Comparison of ENCODE assay signal across 30 cellular contexts in genomic region chr2:123061534-123061933, GRCh38.
"Had no signal": no experiment of that assay in that cellular context is flagged by ENCODE, and none has a peak within 500 bp of the region (broad histone marks: within the 10 kb centered on the region; RNA-seq: fewer than 3 reads in every experiment).

No MANE protein-coding gene starts in this region.

- H3K27ac ChIP-seq: gastrocnemius medialis, right lobe of liver, testis, transverse colon had no signal

- H3K4me1 ChIP-seq: gastrocnemius medialis, right lobe of liver, testis, transverse colon had no signal

- H3K27me3 ChIP-seq: gastrocnemius medialis, right lobe of liver, testis, transverse colon had no signal

- H3K27me3 Mint-ChIP-seq: activated CD4-positive, alpha-beta memory T cell treated with anti-CD3 and anti-CD28 coated beads for 36 hours; activated CD4-positive, alpha-beta T cell treated with anti-CD3 and anti-CD28 coated beads, Interleukin-2, amount 10 ng/mL, durations not matched to agents 24 days and 14 days; activated naive CD8-positive, alpha-beta T cell treated with anti-CD3 and anti-CD28 coated beads, Interleukin-2, amount 50 U/mL, for 24 hours; central memory CD8-positive, alpha-beta T cell; naive thymus-derived CD4-positive, alpha-beta T cell; T-helper 17 cell had no signal

- H3K4me3 Mint-ChIP-seq: activated CD4-positive, alpha-beta memory T cell treated with anti-CD3 and anti-CD28 coated beads for 36 hours; activated CD4-positive, alpha-beta T cell treated with anti-CD3 and anti-CD28 coated beads, Interleukin-2, amount 10 ng/mL, durations not matched to agents 24 days and 14 days; activated naive CD8-positive, alpha-beta T cell treated with anti-CD3 and anti-CD28 coated beads, Interleukin-2, amount 50 U/mL, for 24 hours; activated T-helper 1 cell treated with anti-CD3 and anti-CD28 coated beads, Interleukin-12 subunit alpha, Interleukin-12 subunit beta, Interleukin-2, Interleukin-4 antibody, amounts not matched to agents 30 ng/mL and 10 ng/mL and 1 ng/mL, durations not matched to agents 14 hours and 24 hours and 36 hours; central memory CD8-positive, alpha-beta T cell; immature natural killer cell; naive thymus-derived CD4-positive, alpha-beta T cell; T-helper 17 cell had no signal

- DNase-seq: activated CD4-positive, alpha-beta memory T cell treated with anti-CD3 and anti-CD28 coated beads for 36 hours; activated CD4-positive, alpha-beta T cell treated with anti-CD3 and anti-CD28 coated beads, Interleukin-2, amount 10 ng/mL, durations not matched to agents 24 days and 14 days; activated CD4-positive, CD25-positive, alpha-beta regulatory T cell treated with anti-CD3 and anti-CD28 coated beads, Interleukin-2, amount 50 U/mL, for 72 hours; activated CD8-positive, alpha-beta memory T cell treated with anti-CD3 and anti-CD28 coated beads, Interleukin-2, amount 50 U/mL, for 4 hours; activated gamma-delta T cell; activated naive CD4-positive, alpha-beta T cell treated with anti-CD3 and anti-CD28 coated beads, Interleukin-2, amount 50 U/mL, for 16 hours; activated naive CD8-positive, alpha-beta T cell treated with anti-CD3 and anti-CD28 coated beads, Interleukin-2, amount 50 U/mL, for 24 hours; activated T-cell treated with anti-CD3 and anti-CD28 coated beads, Interleukin-2, amount 50 U/mL, for 1 hour; amygdala; dermis blood vessel endothelial cell; effector memory CD4-positive, alpha-beta T cell; erythroblast; gastrocnemius medialis; glutamatergic neuron; immature natural killer cell; kidney; left colon; midbrain; naive thymus-derived CD4-positive, alpha-beta T cell; right lobe of liver; stimulated activated CD4-positive, alpha-beta T cell treated with anti-CD3 and anti-CD28 coated beads, Interleukin-4, amount 100 ng/mL, for 1 hour; stimulated activated naive CD8-positive, alpha-beta T cell treated with anti-CD3 and anti-CD28 coated beads, Interleukin-15, Interleukin-2, amounts not matched to agents 100 U/mL and 50 U/mL, for 24 hours; T-helper 17 cell; T1000; testis; transverse colon had no signal

- H3K9me3 ChIP-seq: gastrocnemius medialis, right lobe of liver, testis, transverse colon had no signal

- H3K4me1 Mint-ChIP-seq: activated CD4-positive, alpha-beta T cell treated with anti-CD3 and anti-CD28 coated beads, Interleukin-2, amount 10 ng/mL, durations not matched to agents 24 days and 14 days; activated naive CD8-positive, alpha-beta T cell treated with anti-CD3 and anti-CD28 coated beads, Interleukin-2, amount 50 U/mL, for 24 hours; central memory CD8-positive, alpha-beta T cell; immature natural killer cell; naive thymus-derived CD4-positive, alpha-beta T cell; T-helper 17 cell had no signal

- H3K36me3 Mint-ChIP-seq: activated CD4-positive, alpha-beta memory T cell treated with anti-CD3 and anti-CD28 coated beads for 36 hours; immature natural killer cell had no signal

- H3K36me3 ChIP-seq: gastrocnemius medialis, right lobe of liver, transverse colon had no signal

- FAIRE-seq: colon, kidney, urothelium cell line had no signal

- H3K27ac Mint-ChIP-seq: activated CD4-positive, alpha-beta memory T cell treated with anti-CD3 and anti-CD28 coated beads for 36 hours; activated CD4-positive, alpha-beta T cell treated with anti-CD3 and anti-CD28 coated beads, Interleukin-2, amount 10 ng/mL, durations not matched to agents 24 days and 14 days; activated naive CD8-positive, alpha-beta T cell treated with anti-CD3 and anti-CD28 coated beads, Interleukin-2, amount 50 U/mL, for 24 hours; activated T-helper 1 cell treated with anti-CD3 and anti-CD28 coated beads, Interleukin-12 subunit alpha, Interleukin-12 subunit beta, Interleukin-2, Interleukin-4 antibody, amounts not matched to agents 30 ng/mL and 10 ng/mL and 1 ng/mL, durations not matched to agents 14 hours and 24 hours and 36 hours; immature natural killer cell; naive thymus-derived CD4-positive, alpha-beta T cell; T-helper 17 cell had no signal

- H3K4me3 ChIP-seq: gastrocnemius medialis, right lobe of liver, testis, transverse colon had no signal

- ATAC-seq: activated naive CD8-positive, alpha-beta T cell treated with anti-CD3 and anti-CD28 coated beads, Interleukin-2, amount 50 U/mL, for 24 hours; gastrocnemius medialis; left colon; naive thymus-derived CD4-positive, alpha-beta T cell; right lobe of liver; stimulated activated naive CD8-positive, alpha-beta T cell treated with anti-CD3 and anti-CD28 coated beads, Interleukin-15, Interleukin-2, amounts not matched to agents 100 U/mL and 50 U/mL, for 24 hours; T-helper 17 cell had no signal
